1 cellular context compared by ENCODE assay signal in the genomic region with DNA sequence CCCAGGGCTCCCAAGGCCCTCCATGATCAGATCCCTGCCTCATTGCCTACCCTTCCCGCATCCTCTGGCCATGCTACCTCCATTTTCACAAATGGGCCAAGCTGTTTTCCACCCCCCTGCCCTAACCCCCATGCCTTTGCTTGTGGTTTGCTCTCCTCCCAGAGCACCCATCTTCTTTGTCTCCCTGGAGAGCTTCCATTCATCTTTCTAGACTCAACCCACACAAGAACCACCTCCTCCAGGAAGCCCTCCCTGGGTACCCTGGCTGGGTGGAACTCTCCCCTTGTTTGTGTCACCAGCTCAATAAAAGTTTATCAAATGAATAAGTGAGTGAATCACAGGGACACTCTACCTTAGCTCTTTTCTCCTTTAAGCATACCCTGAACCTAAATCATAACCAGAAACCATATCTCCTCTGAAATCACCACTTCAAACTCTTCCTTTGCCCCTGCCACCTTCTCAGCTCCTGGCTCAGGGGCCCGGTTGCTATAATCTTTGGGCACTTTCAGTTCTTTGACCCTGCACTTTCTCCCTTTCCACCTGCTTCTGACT.
A peak's percentile ranks its signal among the peaks of the same experiment; 100 is the strongest.
TF ChIP-seq lines count a peak whose summit lies in the region.

No MANE protein-coding gene starts in this region.

TF ChIP-seq in HEK293, 187 proteins besides CTCF, POLR2A, EP300 and RAD21:
- TF ChIP-seq, protein P1, sequence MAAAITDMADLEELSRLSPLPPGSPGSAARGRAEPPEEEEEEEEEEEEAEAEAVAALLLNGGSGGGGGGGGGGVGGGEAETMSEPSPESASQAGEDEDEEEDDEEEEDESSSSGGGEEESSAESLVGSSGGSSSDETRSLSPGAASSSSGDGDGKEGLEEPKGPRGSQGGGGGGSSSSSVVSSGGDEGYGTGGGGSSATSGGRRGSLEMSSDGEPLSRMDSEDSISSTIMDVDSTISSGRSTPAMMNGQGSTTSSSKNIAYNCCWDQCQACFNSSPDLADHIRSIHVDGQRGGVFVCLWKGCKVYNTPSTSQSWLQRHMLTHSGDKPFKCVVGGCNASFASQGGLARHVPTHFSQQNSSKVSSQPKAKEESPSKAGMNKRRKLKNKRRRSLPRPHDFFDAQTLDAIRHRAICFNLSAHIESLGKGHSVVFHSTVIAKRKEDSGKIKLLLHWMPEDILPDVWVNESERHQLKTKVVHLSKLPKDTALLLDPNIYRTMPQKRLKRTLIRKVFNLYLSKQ (tag by site-specific recombination; IDR thresholded peaks at IDR 0.05; ENCODE audit: borderline replicate concordance), result no peak
- TF ChIP-seq TCF7L2 (IDR thresholded peaks at IDR 0.05; ENCODE audit: borderline replicate concordance, low read depth, low read length), result no peak
- 0 out of 2 replicates have a peak, but pooled peaks have one; percentile 52 for TF ChIP-seq PRDM1 (tag by site-specific recombination; IDR thresholded peaks at IDR 0.05)
- TF ChIP-seq ZNF211 (tag by site-specific recombination; IDR thresholded peaks at IDR 0.05; ENCODE audit: low read depth), result no peak
